ENCODE assay signal across 1 cellular context in genomic region chr15:76337739-76338554, GRCh38.
TF ChIP-seq lines count a peak whose summit lies in the region.

No MANE protein-coding gene starts in this region.

TF ChIP-seq in HepG2, 621 proteins besides CTCF, POLR2A, EP300 and RAD21 (continued from another document and continues in another):
- TF ChIP-seq ZNF407 (CRISPR knock-in tag; IDR thresholded peaks at IDR 0.05; ENCODE audit: not compliant biosample characterization), result no peak
- TF ChIP-seq ZNF629 (CRISPR knock-in tag; conservative IDR thresholded peaks at IDR 0.05), result no peak
- no peak for TF ChIP-seq POLR2AphosphoS5 (IDR thresholded peaks at IDR 0.05; ENCODE audit: low read depth, low read length)
- TF ChIP-seq ZNF333 (CRISPR knock-in tag; IDR thresholded peaks at IDR 0.05; ENCODE audit: borderline replicate concordance), result peak; percentile 89; the same call in 1 of the 2 replicates
- no peak for TF ChIP-seq CBX1 (IDR thresholded peaks at IDR 0.05; ENCODE audit: low read depth)
- TF ChIP-seq ZNF180 (CRISPR knock-in tag; IDR thresholded peaks at IDR 0.05; ENCODE audit: borderline replicate concordance, low read depth), result no peak
- 0 out of 2 replicates have a peak, but pooled peaks have one; percentile 49 for TF ChIP-seq MAFG (CRISPR knock-in tag; IDR thresholded peaks at IDR 0.05)
- no peak for TF ChIP-seq ZNF350 (CRISPR knock-in tag; IDR thresholded peaks at IDR 0.05; ENCODE audit: borderline replicate concordance, low read depth)
- TF ChIP-seq KLF11 (CRISPR knock-in tag; IDR thresholded peaks at IDR 0.05), result no peak
- TF ChIP-seq HMGA1 (CRISPR knock-in tag; conservative IDR thresholded peaks at IDR 0.05), result no peak
- no peak for TF ChIP-seq TRIM22 (IDR thresholded peaks at IDR 0.05)
- TF ChIP-seq HIVEP1 (CRISPR knock-in tag; IDR thresholded peaks at IDR 0.05), result peak; percentile 56; the same call in 1 of the 2 replicates
- peak; percentile 46; the same call in 1 of the 2 replicates for TF ChIP-seq ZSCAN9 (CRISPR knock-in tag; IDR thresholded peaks at IDR 0.05; ENCODE audit: borderline replicate concordance)
- TF ChIP-seq IKZF1 (IDR thresholded peaks at IDR 0.05), result no peak
- TF ChIP-seq BRCA1 (CRISPR knock-in tag; IDR thresholded peaks at IDR 0.05), result peak; percentile 47; the same call in 1 of the 2 replicates
- TF ChIP-seq ZBTB43 (CRISPR knock-in tag; conservative IDR thresholded peaks at IDR 0.05), result peak; percentile 64
- TF ChIP-seq DMTF1 (CRISPR knock-in tag; IDR thresholded peaks at IDR 0.05), result no peak
- no peak for TF ChIP-seq NFATC3 (CRISPR knock-in tag; IDR thresholded peaks at IDR 0.05)
- no peak; the same call in 1 of the 2 replicates for TF ChIP-seq ZNF737 (CRISPR knock-in tag; IDR thresholded peaks at IDR 0.05; ENCODE audit: borderline replicate concordance)
- no peak for TF ChIP-seq HHEX (CRISPR knock-in tag; IDR thresholded peaks at IDR 0.05)
- no peak for TF ChIP-seq ZNF646 (CRISPR knock-in tag; IDR thresholded peaks at IDR 0.05)
- TF ChIP-seq HNRNPH1 (optimal IDR thresholded peaks at IDR 0.05; ENCODE audit: low read depth, low read length), result no peak
- TF ChIP-seq FOXC1 (CRISPR knock-in tag; IDR thresholded peaks at IDR 0.05; ENCODE audit: borderline replicate concordance), result peak; percentile 93
- 0 out of 2 replicates have a peak, but pooled peaks have one; percentile 54 for TF ChIP-seq ZNF598 (CRISPR knock-in tag; IDR thresholded peaks at IDR 0.05; ENCODE audit: borderline replicate concordance)
- peak; percentile 86 for TF ChIP-seq TMF1 (CRISPR knock-in tag; IDR thresholded peaks at IDR 0.05; ENCODE audit: low read depth)
- peak; percentile 84; the same call in 1 of the 2 replicates for TF ChIP-seq IRX3 (CRISPR knock-in tag; IDR thresholded peaks at IDR 0.05; ENCODE audit: borderline replicate concordance, low read depth)
- TF ChIP-seq NAIF1 (CRISPR knock-in tag; IDR thresholded peaks at IDR 0.05; ENCODE audit: borderline replicate concordance), result no peak
- TF ChIP-seq ZNF839 (CRISPR knock-in tag; IDR thresholded peaks at IDR 0.05; ENCODE audit: borderline replicate concordance), result peak; percentile 79; the same call in 1 of the 2 replicates
- TF ChIP-seq ZNF562 (CRISPR knock-in tag; IDR thresholded peaks at IDR 0.05; ENCODE audit: borderline replicate concordance), result no peak
- no peak for TF ChIP-seq SRSF9 (IDR thresholded peaks at IDR 0.05; ENCODE audit: borderline replicate concordance, insufficient read depth, low read depth, low read length, poor library complexity, severe bottlenecking)
- no peak for TF ChIP-seq SMARCC2 (IDR thresholded peaks at IDR 0.05)
- TF ChIP-seq ZNF543 (CRISPR knock-in tag; IDR thresholded peaks at IDR 0.05), result 0 out of 2 replicates have a peak, but pooled peaks have one; percentile 58
- TF ChIP-seq ZNF567 (CRISPR knock-in tag; IDR thresholded peaks at IDR 0.05; ENCODE audit: borderline replicate concordance), result no peak
- no peak for TF ChIP-seq FOXP1 (IDR thresholded peaks at IDR 0.05)
- no peak for TF ChIP-seq FOXP1 (CRISPR knock-in tag; IDR thresholded peaks at IDR 0.05)
- no peak; the same call in none of the 2 replicates for TF ChIP-seq SAP130 (CRISPR knock-in tag; IDR thresholded peaks at IDR 0.05; ENCODE audit: low read depth)
- TF ChIP-seq ARID3A (IDR thresholded peaks at IDR 0.05; ENCODE audit: low read depth, low read length), result no peak
- peak; percentile 67 for TF ChIP-seq RBFOX2 (IDR thresholded peaks at IDR 0.05; ENCODE audit: low read depth, low read length)
